In genomic region chr6:111888928-111889696, GRCh38 we compare ENCODE assay signal across 1 cellular context.
TF ChIP-seq lines count a peak whose summit lies in the region.

No MANE protein-coding gene starts in this region.

TF ChIP-seq in K562, 482 proteins besides CTCF, POLR2A, EP300 and RAD21 (continued from another document):
- TF ChIP-seq GATA2 (CRISPR knock-in tag; IDR thresholded peaks at IDR 0.05) (0 out of 2 replicates have a peak, but pooled peaks have one; percentile 44), NFIX (CRISPR knock-in tag; IDR thresholded peaks at IDR 0.05; ENCODE audit: low read depth) (no peak; the same call in 1 of the 2 replicates), CEBPZ (IDR thresholded peaks at IDR 0.05; ENCODE audit: borderline replicate concordance, low read depth, low read length) (no peak), ZNF408 (CRISPR knock-in tag; IDR thresholded peaks at IDR 0.05; ENCODE audit: low read depth) (no peak), NFIC (IDR thresholded peaks at IDR 0.05) (peak; percentile 92), NCOA4 (IDR thresholded peaks at IDR 0.05; ENCODE audit: partially characterized antibody) (no peak)
